ENCODE assay signal across 13 cellular contexts in genomic region chr3:148937477-148937876, GRCh38. TPM values are rescaled to one million over a fixed set of nuclear protein-coding genes. Genes with fewer than 3 reads are reported as not detected.
DNase-seq lines count a peak whose midpoint lies in the region; TF ChIP-seq lines count a peak whose summit lies in the region.
"Had no signal": no experiment of that assay in that cellular context is flagged by ENCODE, and none has a peak within 500 bp of the region (broad histone marks: within the 10 kb centered on the region; RNA-seq: fewer than 3 reads in every experiment).

No MANE protein-coding gene starts in this region.

- no peak overlapping the region for H3K4me3 ChIP-seq in fibroblast of lung (replicated peaks in 1 of 4; ENCODE audit: control extremely low read depth in 1 of 4, insufficient read depth in 1 of 4, low read depth in 3 of 4, low read length in 4 of 4)
- H3K4me3 ChIP-seq in H7 (ENCODE audit: insufficient read depth, low read depth, low read length) = no peak overlapping the region
- H3K4me3 ChIP-seq: BLaER1 had no signal

- in situ Hi-C loops in GM13976 (cut with MboI; ENCODE audit: low sequenced_read_pairs, unreplicated experiment) = no loop called here

- H3K27ac Mint-ChIP-seq in HFFc6 = peak overlapping the region; percentile 54
- H3K27ac Mint-ChIP-seq: CD8-positive, alpha-beta T cell had no signal

- H3K36me3 ChIP-seq in fibroblast of lung (ENCODE audit: control insufficient read depth, insufficient read depth, low read length) (no peaks in the 10 kb centered on the region), H7 (replicated peaks; ENCODE audit: control insufficient read depth, insufficient read depth, low read length) (no peaks in the 10 kb centered on the region)
- H3K36me3 ChIP-seq: BLaER1 had no signal

- H3K27me3 Mint-ChIP-seq in HFFc6 (ENCODE audit: insufficient read depth) = no peaks in the 10 kb centered on the region

- no peaks in the 10 kb centered on the region for H3K9me3 Mint-ChIP-seq in HFFc6
- H3K9me3 Mint-ChIP-seq: CD8-positive, alpha-beta T cell had no signal

- no peaks in the 10 kb centered on the region for H3K36me3 Mint-ChIP-seq in HFFc6 (ENCODE audit: low read depth)
- H3K36me3 Mint-ChIP-seq: CD8-positive, alpha-beta T cell had no signal

- TF ChIP-seq CTCF in HFFc6 (IDR thresholded peaks at IDR 0.05) (no peak), fibroblast of lung (conservative IDR thresholded peaks at IDR 0.05 in 1 of 2, IDR thresholded peaks at IDR 0.05 in 1 of 2; ENCODE audit: low read depth in 1 of 2, low read length in 2 of 2) (no peak), GM13976 (IDR thresholded peaks at IDR 0.05; ENCODE audit: borderline replicate concordance, control extremely low read depth, extremely low read depth, insufficient read depth, missing control alignments) (no peak)

- no peak overlapping the region for H3K27ac ChIP-seq in fibroblast of lung (ENCODE audit: insufficient read depth, low read length)
- H3K27ac ChIP-seq: BLaER1 had no signal

- H3K27me3 ChIP-seq in fibroblast of lung (ENCODE audit: control insufficient read depth, insufficient read depth, low read length) = no peaks in the 10 kb centered on the region
- H3K27me3 ChIP-seq in H7 (ENCODE audit: control insufficient read depth, insufficient read depth, low read length) = no peaks in the 10 kb centered on the region
- H3K27me3 ChIP-seq: BLaER1 had no signal

- peaks cover 31% of the 10 kb centered on the region for H3K4me1 Mint-ChIP-seq in HFFc6 (ENCODE audit: low read depth)

- no peaks in the 10 kb centered on the region for H3K79me2 ChIP-seq in fibroblast of lung (ENCODE audit: control insufficient read depth, insufficient read depth, low read length)

- peak overlapping the region; percentile 59 for H3K4me3 Mint-ChIP-seq in HFFc6
- H3K4me3 Mint-ChIP-seq: CD8-positive, alpha-beta T cell had no signal

- H3K4me1 ChIP-seq in fibroblast of lung (ENCODE audit: control insufficient read depth, extremely low read depth, insufficient read depth, low read length) = no peaks in the 10 kb centered on the region
- H3K4me1 ChIP-seq: BLaER1 had no signal

- no peak overlapping the region for H3K9ac ChIP-seq in fibroblast of lung (ENCODE audit: insufficient read depth, low read length)
- H3K9ac ChIP-seq: BLaER1 had no signal

- no peaks in the 10 kb centered on the region for H4K20me1 ChIP-seq in fibroblast of lung (ENCODE audit: control insufficient read depth, extremely low read depth, insufficient read depth, low read length)
- H4K20me1 ChIP-seq: BLaER1 had no signal

- no peak overlapping the region for H2AFZ ChIP-seq in fibroblast of lung (ENCODE audit: low read length)

- no peak overlapping the region for H3K4me2 ChIP-seq in fibroblast of lung (ENCODE audit: extremely low read depth, insufficient read depth, low read length)
- H3K4me2 ChIP-seq: BLaER1 had no signal

- no peaks in the 10 kb centered on the region for H3K9me3 ChIP-seq in fibroblast of lung (ENCODE audit: control insufficient read depth, insufficient read depth, low read depth, low read length)
- H3K9me3 ChIP-seq: BLaER1 had no signal

- DNase-seq in HFFc6 (peak; percentile 23), amniotic epithelial cell (ENCODE audit: low read depth) (peak; percentile 44), fibroblast of lung (ENCODE audit: low read depth in 2 of 2) (peak; percentile 51 to 71), GM13976 (ENCODE audit: low spot score) (no peak), H7 (no peak), NAMALWA (ENCODE audit: low spot score) (no peak), hippocampal formation (lab: John Stamatoyannopoulos, UW) (no peak)
- DNase-seq: CD8-positive, alpha-beta T cell; GOT3; NCI-H146; NCI-H2081; NCI-H510A treated with DMSO at 0.1 percent for 48 hours had no signal

RNA-seq across cellular contexts. Expression of gene GYG1, which starts 53.9 kb away (rescaled TPM):
- total RNA-seq in HFFc6 (2021; fragmentation: NEBNext Ultra II Directional; extraction: Animal tissue kit (Norgen Biotek cat#: 25700)) = 10 to 100 TPM; 68.9 to 88.6 (median 78.5) TPM
- 43.1 and 71.5 TPM in 2 replicates for total RNA-seq in fibroblast of lung
- polyA plus RNA-seq in fibroblast of lung = 88.5 and 224 TPM in 2 replicates
- polyA plus RNA-seq in fibroblast of lung (2012) = 113 and 232 TPM in 2 replicates
- polyA minus RNA-seq in fibroblast of lung (ENCODE audit: low replicate concordance) = 36.2 and 86.0 TPM in 2 replicates
- total RNA-seq in H7 (2014; rRNA removed; shearing (Covaris generic)) = 24.5 and 34.2 TPM in 2 replicates

Comparison
In these comparisons a context has a peak if more than half of its experiments do, and no peak if none do; other contexts are left out.
1. DNase-seq: peak in HFFc6 (single experiment), amniotic epithelial cell (single experiment) and fibroblast of lung (2 of 2); none in GM13976 (single experiment), H7 (single experiment), NAMALWA (single experiment) and hippocampal formation (0 of 2).